In genomic region chr20:37344506-37345338, GRCh38 we compare ENCODE assay signal across 1 cellular context.
A peak's percentile ranks its signal among the peaks of the same experiment; 100 is the strongest.
TF ChIP-seq lines count a peak whose summit lies in the region.

No MANE protein-coding gene starts in this region.

TF ChIP-seq in HepG2, 621 proteins besides CTCF, POLR2A, EP300 and RAD21 (continued from another document and continues in another):
- TF ChIP-seq MED8 (CRISPR knock-in tag; IDR thresholded peaks at IDR 0.05; ENCODE audit: insufficient replicate concordance): peak; percentile 45
- TF ChIP-seq HDAC1 (CRISPR knock-in tag; IDR thresholded peaks at IDR 0.05): peak; percentile 73
- peak; percentile 78 for TF ChIP-seq ZNF136 (CRISPR knock-in tag; IDR thresholded peaks at IDR 0.05; ENCODE audit: low read depth)
- TF ChIP-seq PRDM15 (CRISPR knock-in tag; IDR thresholded peaks at IDR 0.05): no peak
- peak; percentile 5; the same call in 1 of the 2 replicates for TF ChIP-seq NCOA1 (CRISPR knock-in tag; IDR thresholded peaks at IDR 0.05)
- no peak for TF ChIP-seq ZNF800 (CRISPR knock-in tag; IDR thresholded peaks at IDR 0.05)
- TF ChIP-seq PAX8 (CRISPR knock-in tag; IDR thresholded peaks at IDR 0.05; ENCODE audit: borderline replicate concordance): peak; percentile 96; the same call in 1 of the 2 replicates
- no peak for TF ChIP-seq NFRKB (IDR thresholded peaks at IDR 0.05)
- peak; percentile 84 for TF ChIP-seq ZNF776 (CRISPR knock-in tag; IDR thresholded peaks at IDR 0.05)
- TF ChIP-seq ATF7 (IDR thresholded peaks at IDR 0.05): no peak
- TF ChIP-seq ATF7 (CRISPR knock-in tag; IDR thresholded peaks at IDR 0.05): 0 out of 2 replicates have a peak, but pooled peaks have one; percentile 53
- peak; percentile 69; the same call in 1 of the 2 replicates for TF ChIP-seq HNF4G (IDR thresholded peaks at IDR 0.05; ENCODE audit: borderline replicate concordance, low read depth, low read length)
- TF ChIP-seq HNF4G (CRISPR knock-in tag; IDR thresholded peaks at IDR 0.05; ENCODE audit: borderline replicate concordance, low read depth): peak; percentile 49; the same call in 1 of the 2 replicates
- TF ChIP-seq POLR2AphosphoS2 (IDR thresholded peaks at IDR 0.05; ENCODE audit: low read depth, low read length): no peak
- TF ChIP-seq HMGXB4 (CRISPR knock-in tag; IDR thresholded peaks at IDR 0.05; ENCODE audit: borderline replicate concordance in 1 of 2, low read depth in 1 of 2): peak; percentile 55 to 80; a peak in 2 of 4 replicates
- TF ChIP-seq FLYWCH1 (CRISPR knock-in tag; IDR thresholded peaks at IDR 0.05): no peak
- no peak for TF ChIP-seq SMARCE1 (IDR thresholded peaks at IDR 0.05; ENCODE audit: borderline replicate concordance)
- TF ChIP-seq POLR2G (IDR thresholded peaks at IDR 0.05; ENCODE audit: low read depth, low read length): peak; percentile 92
- TF ChIP-seq CEBPZ (IDR thresholded peaks at IDR 0.05; ENCODE audit: low read length): no peak
- peak; percentile 61; the same call in 1 of the 2 replicates for TF ChIP-seq SNAPC2 (CRISPR knock-in tag; IDR thresholded peaks at IDR 0.05)
- TF ChIP-seq ZNF329 (CRISPR knock-in tag; IDR thresholded peaks at IDR 0.05; ENCODE audit: low read depth): peak; percentile 62; the same call in 1 of the 2 replicates
- TF ChIP-seq BRF2 (CRISPR knock-in tag; IDR thresholded peaks at IDR 0.05): 0 out of 2 replicates have a peak, but pooled peaks have one; percentile 18
- peak; percentile 74; the same call in 1 of the 2 replicates for TF ChIP-seq THAP11 (CRISPR knock-in tag; IDR thresholded peaks at IDR 0.05)
- TF ChIP-seq NFYC (CRISPR knock-in tag; IDR thresholded peaks at IDR 0.05): no peak
- no peak; the same call in 1 of the 2 replicates for TF ChIP-seq KLF11 (CRISPR knock-in tag; IDR thresholded peaks at IDR 0.05)
- TF ChIP-seq CHD2 (IDR thresholded peaks at IDR 0.05; ENCODE audit: low read depth, low read length): no peak
- no peak; the same call in 1 of the 2 replicates for TF ChIP-seq IRF2 (CRISPR knock-in tag; IDR thresholded peaks at IDR 0.05)
- TF ChIP-seq ZBTB39 (CRISPR knock-in tag; IDR thresholded peaks at IDR 0.05): no peak
- TF ChIP-seq SYNCRIP (IDR thresholded peaks at IDR 0.05; ENCODE audit: insufficient read depth, low read depth, low read length): no peak
- peak; percentile 99 for TF ChIP-seq ZNF598 (CRISPR knock-in tag; IDR thresholded peaks at IDR 0.05; ENCODE audit: borderline replicate concordance)
- TF ChIP-seq ZBTB49 (CRISPR knock-in tag; IDR thresholded peaks at IDR 0.05; ENCODE audit: borderline replicate concordance): no peak; the same call in 1 of the 2 replicates
- TF ChIP-seq EZH2 (conservative IDR thresholded peaks at IDR 0.05; ENCODE audit: low read depth, low read length): no peak
- peak; percentile 56 for TF ChIP-seq TFE3 (CRISPR knock-in tag; IDR thresholded peaks at IDR 0.05)
- peak; percentile 89; the same call in 1 of the 2 replicates for TF ChIP-seq ZNF224 (CRISPR knock-in tag; IDR thresholded peaks at IDR 0.05)
- TF ChIP-seq ZSCAN5A (CRISPR knock-in tag; IDR thresholded peaks at IDR 0.05; ENCODE audit: borderline replicate concordance): peak; percentile 80; the same call in 1 of the 2 replicates
- peak; percentile 34; the same call in 1 of the 2 replicates for TF ChIP-seq YEATS2 (CRISPR knock-in tag; IDR thresholded peaks at IDR 0.05; ENCODE audit: borderline replicate concordance)
- peak; percentile 85 for TF ChIP-seq HNRNPH1 (optimal IDR thresholded peaks at IDR 0.05; ENCODE audit: low read depth, low read length)
- peak; percentile 93; the same call in 1 of the 2 replicates for TF ChIP-seq ZNF292 (CRISPR knock-in tag; IDR thresholded peaks at IDR 0.05; ENCODE audit: borderline replicate concordance, low read depth)
- no peak; the same call in 1 of the 2 replicates for TF ChIP-seq ZNF484 (CRISPR knock-in tag; IDR thresholded peaks at IDR 0.05; ENCODE audit: borderline replicate concordance, low read depth)
- TF ChIP-seq ZNF546 (CRISPR knock-in tag; conservative IDR thresholded peaks at IDR 0.05): 0 out of 2 replicates have a peak, but pooled peaks have one; percentile 25
